Comparison of ENCODE assay signal across 2 cellular contexts in the genomic region with DNA sequence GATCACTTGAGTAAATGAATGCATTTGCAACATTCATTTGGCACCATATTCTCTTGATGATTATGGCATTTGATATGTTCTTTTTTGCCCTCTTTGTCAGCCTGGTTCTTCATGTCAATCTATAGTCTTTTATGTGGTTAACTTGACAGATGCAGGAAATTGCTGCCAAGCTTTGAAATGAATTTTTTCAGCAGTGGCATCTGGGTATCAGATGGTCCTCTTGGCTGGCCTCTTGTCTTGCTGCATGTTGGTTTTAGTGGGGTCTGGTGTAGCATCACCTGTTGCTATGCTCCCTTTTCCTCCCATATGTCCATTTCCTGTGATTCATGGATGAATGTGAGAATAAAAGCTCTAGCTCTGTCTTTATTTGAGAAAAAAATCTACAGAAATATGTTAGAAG.
TF ChIP-seq lines count a peak whose summit lies in the region.

No MANE protein-coding gene starts in this region.

TF ChIP-seq in SK-N-SH, 30 proteins besides CTCF, POLR2A, EP300 and RAD21:
- TF ChIP-seq USF2 (IDR thresholded peaks at IDR 0.05; ENCODE audit: borderline replicate concordance, low read depth, low read length) (no peak), POLR2AphosphoS5 (IDR thresholded peaks at IDR 0.05; ENCODE audit: low read depth, low read length) (no peak), YY1 (IDR thresholded peaks at IDR 0.05; ENCODE audit: low read depth) (no peak), EZH2phosphoT487 (IDR thresholded peaks at IDR 0.05; ENCODE audit: borderline replicate concordance, low read depth) (no peak), RFX5 (IDR thresholded peaks at IDR 0.05; ENCODE audit: low read length) (peak; percentile 94), NRF1 (IDR thresholded peaks at IDR 0.05; ENCODE audit: low read depth, low read length) (no peak)

TF ChIP-seq in SK-N-SH treated with all-trans-retinoic acid at 6 μM for 48 hours, 23 proteins besides CTCF, POLR2A, EP300 and RAD21 (continued from another document):
- TF ChIP-seq ARNTL (CRISPR knock-in tag; IDR thresholded peaks at IDR 0.05; ENCODE audit: borderline replicate concordance, low read depth) (no peak), OSR1 (CRISPR knock-in tag; IDR thresholded peaks at IDR 0.05) (no peak), POU6F1 (CRISPR knock-in tag; IDR thresholded peaks at IDR 0.05; ENCODE audit: borderline replicate concordance, low read depth) (no peak), CSDC2 (CRISPR knock-in tag; IDR thresholded peaks at IDR 0.05) (no peak), TCF4 (CRISPR knock-in tag; IDR thresholded peaks at IDR 0.05; ENCODE audit: borderline replicate concordance) (no peak), ZC3H10 (CRISPR knock-in tag; IDR thresholded peaks at IDR 0.05) (no peak), ZFP30 (CRISPR knock-in tag; IDR thresholded peaks at IDR 0.05) (no peak), ISL1 (CRISPR knock-in tag; IDR thresholded peaks at IDR 0.05) (no peak), CREB5 (CRISPR knock-in tag; IDR thresholded peaks at IDR 0.05; ENCODE audit: low read depth) (no peak), ESRRG (CRISPR knock-in tag; IDR thresholded peaks at IDR 0.05) (no peak)
- TF ChIP-seq, protein P1, sequence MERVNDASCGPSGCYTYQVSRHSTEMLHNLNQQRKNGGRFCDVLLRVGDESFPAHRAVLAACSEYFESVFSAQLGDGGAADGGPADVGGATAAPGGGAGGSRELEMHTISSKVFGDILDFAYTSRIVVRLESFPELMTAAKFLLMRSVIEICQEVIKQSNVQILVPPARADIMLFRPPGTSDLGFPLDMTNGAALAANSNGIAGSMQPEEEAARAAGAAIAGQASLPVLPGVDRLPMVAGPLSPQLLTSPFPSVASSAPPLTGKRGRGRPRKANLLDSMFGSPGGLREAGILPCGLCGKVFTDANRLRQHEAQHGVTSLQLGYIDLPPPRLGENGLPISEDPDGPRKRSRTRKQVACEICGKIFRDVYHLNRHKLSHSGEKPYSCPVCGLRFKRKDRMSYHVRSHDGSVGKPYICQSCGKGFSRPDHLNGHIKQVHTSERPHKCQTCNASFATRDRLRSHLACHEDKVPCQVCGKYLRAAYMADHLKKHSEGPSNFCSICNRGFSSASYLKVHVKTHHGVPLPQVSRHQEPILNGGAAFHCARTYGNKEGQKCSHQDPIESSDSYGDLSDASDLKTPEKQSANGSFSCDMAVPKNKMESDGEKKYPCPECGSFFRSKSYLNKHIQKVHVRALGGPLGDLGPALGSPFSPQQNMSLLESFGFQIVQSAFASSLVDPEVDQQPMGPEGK (CRISPR knock-in tag; IDR thresholded peaks at IDR 0.05; ENCODE audit: borderline replicate concordance): no peak
- TF ChIP-seq, protein P2, sequence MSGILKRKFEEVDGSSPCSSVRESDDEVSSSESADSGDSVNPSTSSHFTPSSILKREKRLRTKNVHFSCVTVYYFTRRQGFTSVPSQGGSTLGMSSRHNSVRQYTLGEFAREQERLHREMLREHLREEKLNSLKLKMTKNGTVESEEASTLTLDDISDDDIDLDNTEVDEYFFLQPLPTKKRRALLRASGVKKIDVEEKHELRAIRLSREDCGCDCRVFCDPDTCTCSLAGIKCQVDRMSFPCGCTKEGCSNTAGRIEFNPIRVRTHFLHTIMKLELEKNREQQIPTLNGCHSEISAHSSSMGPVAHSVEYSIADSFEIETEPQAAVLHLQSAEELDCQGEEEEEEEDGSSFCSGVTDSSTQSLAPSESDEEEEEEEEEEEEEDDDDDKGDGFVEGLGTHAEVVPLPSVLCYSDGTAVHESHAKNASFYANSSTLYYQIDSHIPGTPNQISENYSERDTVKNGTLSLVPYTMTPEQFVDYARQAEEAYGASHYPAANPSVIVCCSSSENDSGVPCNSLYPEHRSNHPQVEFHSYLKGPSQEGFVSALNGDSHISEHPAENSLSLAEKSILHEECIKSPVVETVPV (CRISPR knock-in tag; IDR thresholded peaks at IDR 0.05): no peak
